Comparison of ENCODE assay signal across 31 cellular contexts in the genomic region with DNA sequence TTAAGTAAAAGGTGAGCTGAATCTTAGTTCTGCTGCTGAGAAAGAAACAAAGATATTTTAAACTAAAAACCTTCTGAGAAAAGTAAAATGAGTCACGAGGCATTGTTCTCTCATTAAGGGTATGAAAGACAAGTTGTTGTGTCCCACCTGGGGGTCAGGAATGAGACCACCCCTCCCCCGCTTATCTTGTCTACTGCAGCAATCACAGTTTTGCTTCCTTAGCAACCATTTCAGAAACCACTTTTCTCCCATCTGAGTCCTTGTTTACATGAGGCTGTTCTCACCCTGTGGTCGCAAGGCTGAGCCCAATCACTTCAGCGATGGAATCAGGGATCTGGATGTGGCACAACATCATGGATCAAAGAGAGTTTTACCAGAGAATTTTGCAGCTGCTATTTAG.
A peak's percentile ranks its signal among the peaks of the same experiment; 100 is the strongest.
DNase-seq lines count a peak whose midpoint lies in the region; ATAC-seq and TF ChIP-seq lines count a peak whose summit lies in the region.
"Had no signal": no experiment of that assay in that cellular context is flagged by ENCODE, and none has a peak within 500 bp of the region (broad histone marks: within the 10 kb centered on the region; RNA-seq: fewer than 3 reads in every experiment).

No MANE protein-coding gene starts in this region.

- H3K79me2 ChIP-seq in hepatocyte = no peaks in the 10 kb centered on the region

- POLR2A ChIA-PET in CD4-positive, alpha-beta T cell (lab: Charles Lee) = no interaction called here

- DNase-seq in H7 = peak; percentile 26
- DNase-seq in NT2/D1 (ENCODE audit: low read depth, low spot score) = peak; percentile 46
- no peak for DNase-seq in left ventricle myocardium inferior
- no peak for DNase-seq in hepatocyte (ENCODE audit: low spot score)
- DNase-seq in CD4-positive, alpha-beta T cell = no peak
- DNase-seq: ACHN; activated CD4-positive, alpha-beta T cell treated with anti-CD3 and anti-CD28 coated beads, Interleukin-2, amount 10 ng/mL, durations not matched to agents 24 days and 14 days; activated gamma-delta T cell treated with Interleukin-2 at 50 U/mL for 16 hours; activated naive CD8-positive, alpha-beta T cell treated with anti-CD3 and anti-CD28 coated beads, Interleukin-2, amount 10 ng/mL, durations not matched to agents 7 days and 5 days; activated T-cell treated with anti-CD3 and anti-CD28 coated beads, Interleukin-2, amount 50 U/mL, for 1 hour; aorta; DND-41; hypothalamus; midbrain; naive B cell; NCI-H1105; NCI-H1930; NCI-H526; Peyer's patch; posterior cingulate gyrus; right cardiac atrium; stimulated activated naive CD4-positive, alpha-beta T cell treated with Interleukin-2 at 50 U/mL for 16 hours; SW 1271; T-helper 9 cell; WERI-Rb-1 had no signal

- no peak overlapping the region for H2AFZ ChIP-seq in hepatocyte

- H3K4me2 ChIP-seq in BLaER1 treated with 17β-estradiol and CSF1 and Interleukin-3, amounts not matched to agents 10 nM and 100 nM = peak overlapping the region in 6 of 11 experiments; percentile 0 to 44 (median 29); a peak in 9 of 22 replicates
- H3K4me2 ChIP-seq in hepatocyte = no peak overlapping the region
- H3K4me2 ChIP-seq: smooth muscle cell had no signal

- H3K27ac Mint-ChIP-seq in CD4-positive, alpha-beta T cell = no peak overlapping the region
- H3K27ac Mint-ChIP-seq: activated CD4-positive, alpha-beta T cell treated with anti-CD3 and anti-CD28 coated beads, Interleukin-2, amount 10 ng/mL, durations not matched to agents 24 days and 14 days; activated naive CD8-positive, alpha-beta T cell treated with anti-CD3 and anti-CD28 coated beads, Interleukin-2, amount 10 ng/mL, durations not matched to agents 7 days and 5 days; B cell had no signal

- H3K4me1 Mint-ChIP-seq in CD4-positive, alpha-beta T cell (ENCODE audit: low read depth) = no peaks in the 10 kb centered on the region
- H3K4me1 Mint-ChIP-seq: activated CD4-positive, alpha-beta T cell treated with anti-CD3 and anti-CD28 coated beads, Interleukin-2, amount 10 ng/mL, durations not matched to agents 24 days and 14 days; activated naive CD8-positive, alpha-beta T cell treated with anti-CD3 and anti-CD28 coated beads, Interleukin-2, amount 10 ng/mL, durations not matched to agents 7 days and 5 days had no signal

- H3K4me3 Mint-ChIP-seq in CD4-positive, alpha-beta T cell = no peak overlapping the region
- H3K4me3 Mint-ChIP-seq: activated CD4-positive, alpha-beta T cell treated with anti-CD3 and anti-CD28 coated beads, Interleukin-2, amount 10 ng/mL, durations not matched to agents 24 days and 14 days; activated naive CD8-positive, alpha-beta T cell treated with anti-CD3 and anti-CD28 coated beads, Interleukin-2, amount 10 ng/mL, durations not matched to agents 7 days and 5 days; B cell; naive B cell had no signal

- no peaks in the 10 kb centered on the region for H3K27me3 Mint-ChIP-seq in CD4-positive, alpha-beta T cell
- H3K27me3 Mint-ChIP-seq: activated CD4-positive, alpha-beta T cell treated with anti-CD3 and anti-CD28 coated beads, Interleukin-2, amount 10 ng/mL, durations not matched to agents 24 days and 14 days; activated naive CD8-positive, alpha-beta T cell treated with anti-CD3 and anti-CD28 coated beads, Interleukin-2, amount 10 ng/mL, durations not matched to agents 7 days and 5 days; B cell; naive B cell had no signal

- peaks cover 0 to 8% (median 5%) of the 10 kb centered on the region in 10 experiments; a peak in 10 of 20 replicates for H3K4me1 ChIP-seq in BLaER1 treated with 17β-estradiol and CSF1 and Interleukin-3, amounts not matched to agents 10 nM and 100 nM
- no peaks in the 10 kb centered on the region for H3K4me1 ChIP-seq in NT2/D1 (ENCODE audit: insufficient read depth, insufficient read length)
- peaks cover 9% of the 10 kb centered on the region for H3K4me1 ChIP-seq in iPS-18a (ENCODE audit: control insufficient read depth, low read depth, low read length)
- H3K4me1 ChIP-seq in left ventricle myocardium inferior = no peaks in the 10 kb centered on the region
- H3K4me1 ChIP-seq in hepatocyte (ENCODE audit: insufficient read depth) = no peaks in the 10 kb centered on the region
- H3K4me1 ChIP-seq: gastroesophageal sphincter, Peyer's patch had no signal

- no peak for ATAC-seq in CD4-positive, alpha-beta T cell (ENCODE audit: poor library complexity)
- ATAC-seq: gastroesophageal sphincter, right cardiac atrium had no signal

- no peak overlapping the region for H3K27ac ChIP-seq in BLaER1 treated with 17β-estradiol and CSF1 and Interleukin-3, amounts not matched to agents 10 nM and 100 nM
- H3K27ac ChIP-seq in iPS-18a (ENCODE audit: low read length) (peak overlapping the region; percentile 60), left ventricle myocardium inferior (replicated peaks) (no peak overlapping the region), hepatocyte (no peak overlapping the region)
- no peak overlapping the region for H3K27ac ChIP-seq in CD4-positive, alpha-beta T cell (ENCODE audit: low read depth, low read length)
- H3K27ac ChIP-seq: gastroesophageal sphincter, neutrophil, Peyer's patch, WERI-Rb-1 had no signal

- no peaks in the 10 kb centered on the region for H3K27me3 ChIP-seq in BLaER1 treated with 17β-estradiol and CSF1 and Interleukin-3, amounts not matched to agents 10 nM and 100 nM
- H3K27me3 ChIP-seq in H7 (ENCODE audit: control insufficient read depth, insufficient read depth, low read length) (no peaks in the 10 kb centered on the region), NT2/D1 (ENCODE audit: insufficient read depth, insufficient read length) (no peaks in the 10 kb centered on the region), iPS-18a (ENCODE audit: control insufficient read depth, insufficient read depth, low read length) (no peaks in the 10 kb centered on the region), left ventricle myocardium inferior (ENCODE audit: low read depth) (no peaks in the 10 kb centered on the region), hepatocyte (no peaks in the 10 kb centered on the region)
- no peaks in the 10 kb centered on the region for H3K27me3 ChIP-seq in CD4-positive, alpha-beta T cell (ENCODE audit: control insufficient read depth, insufficient read depth, low read length)
- H3K27me3 ChIP-seq: gastroesophageal sphincter, neutrophil, Peyer's patch had no signal

- WGBS in hepatocyte (ENCODE audit: low lambda C conversion rate, missing lambda C conversion rate) = 66% methylated on average over 4 of the region's 4 CpGs

- H3K9me3 Mint-ChIP-seq in CD4-positive, alpha-beta T cell = peaks cover 6% of the 10 kb centered on the region
- H3K9me3 Mint-ChIP-seq: activated CD4-positive, alpha-beta T cell treated with anti-CD3 and anti-CD28 coated beads, Interleukin-2, amount 10 ng/mL, durations not matched to agents 24 days and 14 days; naive B cell had no signal

- H3K9me3 ChIP-seq in BLaER1 treated with 17β-estradiol and CSF1 and Interleukin-3, amounts not matched to agents 10 nM and 100 nM (replicated peaks in 1 of 11) = no peaks in the 10 kb centered on the region; a peak in 1 of 22 replicates
- H3K9me3 ChIP-seq in NT2/D1 (ENCODE audit: insufficient read depth, low read length) (no peaks in the 10 kb centered on the region), iPS-18a (ENCODE audit: control insufficient read depth, low read depth, low read length) (no peaks in the 10 kb centered on the region), left ventricle myocardium inferior (replicated peaks) (no peaks in the 10 kb centered on the region), hepatocyte (ENCODE audit: low read depth) (no peaks in the 10 kb centered on the region)
- H3K9me3 ChIP-seq in CD4-positive, alpha-beta T cell (ENCODE audit: control insufficient read depth, low read length) = no peaks in the 10 kb centered on the region
- H3K9me3 ChIP-seq: gastroesophageal sphincter, neutrophil had no signal

- CTCF ChIA-PET in CD4-positive, alpha-beta T cell (lab: Charles Lee) = no interaction called here

- H3K36me3 Mint-ChIP-seq in CD4-positive, alpha-beta T cell (ENCODE audit: low read depth) = no peaks in the 10 kb centered on the region
- H3K36me3 Mint-ChIP-seq: activated naive CD8-positive, alpha-beta T cell treated with anti-CD3 and anti-CD28 coated beads, Interleukin-2, amount 10 ng/mL, durations not matched to agents 7 days and 5 days; naive B cell had no signal

- no peaks in the 10 kb centered on the region for H4K20me1 ChIP-seq in BLaER1 treated with 17β-estradiol and CSF1 and Interleukin-3, amounts not matched to agents 10 nM and 100 nM
- H4K20me1 ChIP-seq in hepatocyte (ENCODE audit: insufficient read depth, poor library complexity, severe bottlenecking) = no peaks in the 10 kb centered on the region

- intact Hi-C loops in left ventricle myocardium inferior (cut with micrococcal nuclease) = no loop called here
- intact Hi-C loops in CD4-positive, alpha-beta T cell (cut with DNase I, micrococcal nuclease) = no loop called here

- no peak for TF ChIP-seq CTCF in left ventricle myocardium inferior (IDR thresholded peaks at IDR 0.05; ENCODE audit: borderline replicate concordance)
- no peak for TF ChIP-seq CTCF in hepatocyte (IDR thresholded peaks at IDR 0.05; ENCODE audit: poor library complexity)
- no peak for TF ChIP-seq CTCF in CD4-positive, alpha-beta T cell (IDR thresholded peaks at IDR 0.05)

- no peaks in the 10 kb centered on the region for H3K9me2 ChIP-seq in hepatocyte (replicated peaks; ENCODE audit: insufficient read depth)

- H3K4me3 ChIP-seq in BLaER1 treated with 17β-estradiol and CSF1 and Interleukin-3, amounts not matched to agents 10 nM and 100 nM = no peak overlapping the region
- no peak overlapping the region for H3K4me3 ChIP-seq in H7 (ENCODE audit: insufficient read depth, low read depth, low read length)
- no peak overlapping the region for H3K4me3 ChIP-seq in NT2/D1 (ENCODE audit: insufficient read length, low read depth)
- H3K4me3 ChIP-seq in iPS-18a (ENCODE audit: low read length) = no peak overlapping the region
- no peak overlapping the region for H3K4me3 ChIP-seq in left ventricle myocardium inferior
- H3K4me3 ChIP-seq in hepatocyte = no peak overlapping the region
- H3K4me3 ChIP-seq: gastroesophageal sphincter, Peyer's patch, smooth muscle cell had no signal

- no peak overlapping the region for H3K9ac ChIP-seq in BLaER1 treated with 17β-estradiol and CSF1 and Interleukin-3, amounts not matched to agents 10 nM and 100 nM
- H3K9ac ChIP-seq in NT2/D1 (ENCODE audit: insufficient read length, low read depth) = no peak overlapping the region
- no peak overlapping the region for H3K9ac ChIP-seq in iPS-18a (ENCODE audit: low read length)

- H3K36me3 ChIP-seq in BLaER1 treated with 17β-estradiol and CSF1 and Interleukin-3, amounts not matched to agents 10 nM and 100 nM = no peaks in the 10 kb centered on the region
- H3K36me3 ChIP-seq in H7 (replicated peaks; ENCODE audit: control insufficient read depth, insufficient read depth, low read length) (no peaks in the 10 kb centered on the region), NT2/D1 (ENCODE audit: insufficient read depth, insufficient read length, low read length) (no peaks in the 10 kb centered on the region), iPS-18a (ENCODE audit: control insufficient read depth, low read depth, low read length) (no peaks in the 10 kb centered on the region), left ventricle myocardium inferior (no peaks in the 10 kb centered on the region), hepatocyte (replicated peaks; ENCODE audit: insufficient read depth, low read depth) (no peaks in the 10 kb centered on the region)
- H3K36me3 ChIP-seq: gastroesophageal sphincter, neutrophil, Peyer's patch, WERI-Rb-1 had no signal

Comparison
In these comparisons a context has a peak if more than half of its experiments do, and no peak if none do; other contexts are left out.
1. DNase-seq: peak in H7 (single experiment) and NT2/D1 (single experiment); none in left ventricle myocardium inferior (single experiment), hepatocyte (single experiment) and CD4-positive, alpha-beta T cell (0 of 10).